1 cellular context compared by ENCODE assay signal in genomic region chr17:42184717-42185496, GRCh38.
TF ChIP-seq lines count a peak whose summit lies in the region.

Gene HCRT (minus strand): TSS chr17:42185452. CDS start chr17:42185365, 87 bp downstream.

TF ChIP-seq in GM12878, 131 proteins besides CTCF, POLR2A, EP300 and RAD21 (continued from another document):
- no peak for TF ChIP-seq IRF5 (IDR thresholded peaks at IDR 0.05; ENCODE audit: borderline replicate concordance)
- TF ChIP-seq BHLHE40 (IDR thresholded peaks at IDR 0.05; ENCODE audit: borderline replicate concordance in 1 of 2, low read depth in 2 of 2, low read length in 1 of 2): no peak
- no peak for TF ChIP-seq SMC3 (IDR thresholded peaks at IDR 0.05; ENCODE audit: borderline replicate concordance, low read length)
- no peak for TF ChIP-seq TCF7 (IDR thresholded peaks at IDR 0.05; ENCODE audit: borderline replicate concordance)
- no peak for TF ChIP-seq SMAD5 (IDR thresholded peaks at IDR 0.05; ENCODE audit: low read depth)
- TF ChIP-seq STAT3 (IDR thresholded peaks at IDR 0.05; ENCODE audit: low read depth, low read length): no peak
- no peak for TF ChIP-seq USF2 (IDR thresholded peaks at IDR 0.05; ENCODE audit: borderline replicate concordance, low read depth, low read length)
